29 cellular contexts compared by ENCODE assay signal in genomic region chr9:84438391-84438790, GRCh38.
"Had no signal": no experiment of that assay in that cellular context is flagged by ENCODE, and none has a peak within 500 bp of the region (broad histone marks: within the 10 kb centered on the region; RNA-seq: fewer than 3 reads in every experiment).

No MANE protein-coding gene starts in this region.

- H3K9me3 ChIP-seq: neutrophil, ovary, right atrium auricular region, right lobe of liver, testis, thyroid gland, transverse colon, upper lobe of right lung had no signal

- H3K9ac ChIP-seq: neural progenitor cell had no signal

- H3K27ac ChIP-seq: heart right ventricle, hepatocyte, left ventricle myocardium inferior, neural progenitor cell, neutrophil, ovary, right atrium auricular region, right lobe of liver, skin epidermis, stomach, testis, thyroid gland, transverse colon, upper lobe of right lung had no signal

- H3K4me3 Mint-ChIP-seq: mesothelial cell of epicardium; naive thymus-derived CD8-positive, alpha-beta T cell; nephron; neural progenitor cell; stimulated activated naive B cell treated with anti-CD40 and anti-IgM and Interleukin-4, amounts not matched to agents 10 μg/mL and 1 μg/mL and 100 μg/mL, for 72 hours had no signal

- H3K79me2 ChIP-seq: hepatocyte had no signal

- H2AFZ ChIP-seq: hepatocyte, neural progenitor cell had no signal

- H3K27ac Mint-ChIP-seq: mesothelial cell of epicardium; naive thymus-derived CD8-positive, alpha-beta T cell; nephron; neural progenitor cell; progenitor cell of endocrine pancreas; stimulated activated naive B cell treated with anti-CD40 and anti-IgM and Interleukin-4, amounts not matched to agents 10 μg/mL and 1 μg/mL and 100 μg/mL, for 72 hours had no signal

- H3K9me3 Mint-ChIP-seq: naive thymus-derived CD8-positive, alpha-beta T cell; nephron; neural progenitor cell had no signal

- H3K27me3 Mint-ChIP-seq: progenitor cell of endocrine pancreas; stimulated activated naive B cell treated with anti-CD40 and anti-IgM and Interleukin-4, amounts not matched to agents 10 μg/mL and 1 μg/mL and 100 μg/mL, for 72 hours had no signal

- H3K27me3 ChIP-seq: heart right ventricle, hepatocyte, neural progenitor cell, neutrophil, ovary, right atrium auricular region, right lobe of liver, stomach, testis, thyroid gland, transverse colon, upper lobe of right lung had no signal

- H3K4me2 ChIP-seq: hepatocyte, neural progenitor cell had no signal

- H3K36me3 ChIP-seq: heart right ventricle, left ventricle myocardium inferior, neural progenitor cell, neutrophil, ovary, right atrium auricular region, right lobe of liver, stomach, thyroid gland, transverse colon, upper lobe of right lung had no signal

- DNase-seq: heart right ventricle; islet precursor cell; left ventricle myocardium inferior; mesendoderm; naive thymus-derived CD8-positive, alpha-beta T cell; occipital lobe; ovary; right lobe of liver; stimulated activated CD4-positive, alpha-beta T cell treated with anti-CD3 and anti-CD28 coated beads, Interleukin-12 subunit alpha, Interleukin-12 subunit beta, amount 100 ng/mL, for 4 hours; stimulated activated CD4-positive, alpha-beta T cell treated with anti-CD3 and anti-CD28 coated beads, Interleukin-15, amount 100 ng/mL, for 24 hours; stimulated activated CD4-positive, alpha-beta T cell treated with anti-CD3 and anti-CD28 coated beads, Interleukin-2, amount 100 ng/mL, for 24 hours; stimulated activated CD4-positive, alpha-beta T cell treated with anti-CD3 and anti-CD28 coated beads, Interleukin-4, amount 100 ng/mL, for 1 hour; stimulated activated naive B cell treated with anti-CD40 and anti-IgM and Interleukin-4, amounts not matched to agents 10 μg/mL and 1 μg/mL and 100 μg/mL, for 72 hours; stimulated activated naive CD8-positive, alpha-beta T cell treated with anti-CD3 and anti-CD28 coated beads, Interleukin-15, Interleukin-2, amounts not matched to agents 100 U/mL and 50 U/mL, for 24 hours; stomach; testis; thyroid gland; transverse colon; upper lobe of right lung had no signal

- H3K4me1 Mint-ChIP-seq: stimulated activated naive B cell treated with anti-CD40 and anti-IgM and Interleukin-4, amounts not matched to agents 10 μg/mL and 1 μg/mL and 100 μg/mL, for 72 hours had no signal

- FAIRE-seq: urothelium cell line had no signal

- H3K36me3 Mint-ChIP-seq: mesothelial cell of epicardium; naive thymus-derived CD8-positive, alpha-beta T cell; neural progenitor cell; stimulated activated naive B cell treated with anti-CD40 and anti-IgM and Interleukin-4, amounts not matched to agents 10 μg/mL and 1 μg/mL and 100 μg/mL, for 72 hours had no signal

- ATAC-seq: heart right ventricle; naive thymus-derived CD8-positive, alpha-beta T cell; right lobe of liver; stimulated activated naive B cell treated with anti-CD40 and anti-IgM and Interleukin-4, amounts not matched to agents 10 μg/mL and 1 μg/mL and 100 μg/mL, for 72 hours; stimulated activated naive CD8-positive, alpha-beta T cell treated with anti-CD3 and anti-CD28 coated beads, Interleukin-15, Interleukin-2, amounts not matched to agents 100 U/mL and 50 U/mL, for 24 hours; upper lobe of right lung had no signal

- H3K4me1 ChIP-seq: neural progenitor cell, right lobe of liver, stomach, transverse colon, upper lobe of right lung had no signal

- H3K4me3 ChIP-seq: heart right ventricle, hepatocyte, left ventricle myocardium inferior, lung, neural progenitor cell, ovary, right atrium auricular region, right lobe of liver, skin epidermis, stomach, testis, thyroid gland, transverse colon, upper lobe of right lung had no signal
